Comparison of ENCODE assay signal across 16 cellular contexts in genomic region chr18:61957801-61958516, GRCh38.
A peak's percentile ranks its signal among the peaks of the same experiment; 100 is the strongest.
DNase-seq lines count a peak whose midpoint lies in the region; ATAC-seq, FAIRE-seq and TF ChIP-seq lines count a peak whose summit lies in the region.
"Had no signal": no experiment of that assay in that cellular context is flagged by ENCODE, and none has a peak within 500 bp of the region (broad histone marks: within the 10 kb centered on the region; RNA-seq: fewer than 3 reads in every experiment).

No MANE protein-coding gene starts in this region.

- no peaks in the 10 kb centered on the region for H4K20me1 ChIP-seq in HepG2 (ENCODE audit: insufficient read depth, low read length)

- no peak overlapping the region for H3K27ac ChIP-seq in HepG2 (ENCODE audit: extremely low read length, insufficient read depth, low read length)
- no peak overlapping the region for H3K27ac ChIP-seq in right lobe of liver
- H3K27ac ChIP-seq in SJCRH30, result no peak overlapping the region
- H3K27ac ChIP-seq: ovary, suprapubic skin had no signal

- in situ Hi-C loops in HepG2 (cut with HindIII; ENCODE audit: extremely low pct_ligation_motif_present, low pct_unique_long_range_greater_than_20kb) (no loop called here), astrocyte of the spinal cord (cut with HindIII; ENCODE audit: low sequenced_read_pairs) (no loop called here)

- no TSS peak for BruUV-seq in HepG2 (replicated peaks; lab: Mats Ljungman, UMichigan)

- intact Hi-C loops in HepG2 (cut with micrococcal nuclease; ENCODE audit: unreplicated experiment), result no loop called here
- intact Hi-C loops in right lobe of liver (cut with DNase I), result no loop called here
- intact Hi-C loops in sciatic nerve (cut with DNase I), result no loop called here

- no peak for FAIRE-seq in HepG2 (lab: Jason Lieb, UNC)
- FAIRE-seq: HTR-8/SVneo had no signal

- ATAC-seq in HepG2 (peak; percentile 88), right lobe of liver (no peak), HG02970 (IDR thresholded peaks at IDR 0.05; ENCODE audit: low FRiP score, unreplicated experiment) (no peak), sciatic nerve (no peak), GM21360 (IDR thresholded peaks at IDR 0.05; ENCODE audit: unreplicated experiment) (no peak)

- TF ChIP-seq EP300 in HepG2 (IDR thresholded peaks at IDR 0.05; ENCODE audit: low read depth in 2 of 2, low read length in 2 of 2) (no peak), HepG2 (CRISPR knock-in tag; IDR thresholded peaks at IDR 0.05; ENCODE audit: borderline replicate concordance) (no peak)

- H3K9ac ChIP-seq in HepG2 (ENCODE audit: insufficient read depth, low read depth, low read length), result no peak overlapping the region

- no peaks in the 10 kb centered on the region for H3K36me3 ChIP-seq in HepG2 (replicated peaks in 1 of 2; ENCODE audit: control insufficient read depth in 1 of 2, insufficient read depth in 2 of 2, low read length in 2 of 2)
- H3K36me3 ChIP-seq in right lobe of liver, result no peaks in the 10 kb centered on the region
- H3K36me3 ChIP-seq in SJCRH30, result no peaks in the 10 kb centered on the region
- H3K36me3 ChIP-seq: HAP-1, ovary, suprapubic skin had no signal

- H3K27me3 ChIP-seq in HepG2 (ENCODE audit: control insufficient read depth in 1 of 2, insufficient read depth in 2 of 2, low read length in 2 of 2), result peaks cover 0 to 8% of the 10 kb centered on the region in 2 experiments; a peak in 1 of 5 replicates
- no peaks in the 10 kb centered on the region for H3K27me3 ChIP-seq in right lobe of liver
- H3K27me3 ChIP-seq in SJCRH30, result no peaks in the 10 kb centered on the region
- H3K27me3 ChIP-seq: ovary, suprapubic skin had no signal

- H3K4me2 ChIP-seq in HepG2 (ENCODE audit: low read depth, low read length), result no peak overlapping the region

- H3K9me3 ChIP-seq in HepG2 (ENCODE audit: low read length), result no peaks in the 10 kb centered on the region
- H3K9me3 ChIP-seq in right lobe of liver, result no peaks in the 10 kb centered on the region
- no peaks in the 10 kb centered on the region for H3K9me3 ChIP-seq in SJCRH30 (replicated peaks)
- H3K9me3 ChIP-seq: HAP-1, ovary, suprapubic skin had no signal

- WGBS in HepG2 (ENCODE audit: low lambda C conversion rate), result 39% methylated on average over 10 of the region's 13 CpGs
- WGBS in right lobe of liver (ENCODE audit: insufficient coverage, low coverage, low lambda C conversion rate, missing lambda C conversion rate), result 72% methylated on average over 9 of the region's 13 CpGs

- TF ChIP-seq POLR2A in HepG2 (IDR thresholded peaks at IDR 0.05; ENCODE audit: insufficient read depth in 1 of 2, low read depth in 2 of 2, low read length in 2 of 2), result no peak
- no peak for TF ChIP-seq POLR2A in right lobe of liver (IDR thresholded peaks at IDR 0.05)

- H3K4me1 ChIP-seq in HepG2 (ENCODE audit: insufficient read depth, low read length), result no peaks in the 10 kb centered on the region
- H3K4me1 ChIP-seq in right lobe of liver, result peaks cover 0 to 14% (median 4%) of the 10 kb centered on the region in 4 donors
- H3K4me1 ChIP-seq in SJCRH30, result no peaks in the 10 kb centered on the region
- H3K4me1 ChIP-seq: HAP-1 had no signal

- TF ChIP-seq CTCF in HepG2 (CRISPR knock-in tag; IDR thresholded peaks at IDR 0.05) (no peak), right lobe of liver (IDR thresholded peaks at IDR 0.05) (no peak), astrocyte of the spinal cord (IDR thresholded peaks at IDR 0.05; ENCODE audit: low read depth, low read length) (peak; percentile 19)

- POLR2A ChIA-PET in HepG2 (lab: Yijun Ruan, JAX), result no interaction called here

- CTCF ChIA-PET in HepG2 (lab: Yijun Ruan, JAX; ENCODE audit: low intra/inter-chr PET ratio, low total read pairs), result no interaction called here

- H3K4me3 ChIP-seq in HepG2 (replicated peaks in 1 of 3; ENCODE audit: insufficient read depth in 1 of 3, low read depth in 2 of 3, low read length in 3 of 3) (no peak overlapping the region), right lobe of liver (no peak overlapping the region), astrocyte of the spinal cord (ENCODE audit: low read depth, low read length) (no peak overlapping the region), SJCRH30 (no peak overlapping the region)
- H3K4me3 ChIP-seq: coronary artery, HAP-1, ovary, suprapubic skin had no signal

- no peaks in the 10 kb centered on the region for H3K79me2 ChIP-seq in HepG2 (ENCODE audit: insufficient read depth, low read length)

- no peak for TF ChIP-seq RAD21 in HepG2 (CRISPR knock-in tag; IDR thresholded peaks at IDR 0.05)

- no peak for DNase-seq in HepG2 (ENCODE audit: low spot score)
- no peak for DNase-seq in right lobe of liver
- no peak for DNase-seq in astrocyte of the spinal cord (ENCODE audit: low read depth, low spot score)
- peak; percentile 62 for DNase-seq in glomerular endothelial cell (ENCODE audit: extremely low read depth, low read depth, low spot score)
- DNase-seq in sciatic nerve (ENCODE audit: low spot score), result no peak
- DNase-seq in SJCRH30, result no peak
- DNase-seq: activated CD4-positive, alpha-beta T cell treated with anti-CD3 and anti-CD28 coated beads for 1 hour; activated naive CD8-positive, alpha-beta T cell treated with anti-CD3 and anti-CD28 coated beads for 36 hours; activated T-cell treated with anti-CD3 and anti-CD28 coated beads for 4 hours; ovary had no signal

- H2AFZ ChIP-seq in HepG2 (ENCODE audit: low read length), result no peak overlapping the region

TF ChIP-seq in HepG2, 621 proteins besides CTCF, POLR2A, EP300 and RAD21:
- TF ChIP-seq ZNF660 (CRISPR knock-in tag; IDR thresholded peaks at IDR 0.05; ENCODE audit: borderline replicate concordance, low read depth) (no peak), ZNF780A (CRISPR knock-in tag; IDR thresholded peaks at IDR 0.05) (no peak), USF2 (IDR thresholded peaks at IDR 0.05; ENCODE audit: low read depth, low read length) (no peak), USF2 (CRISPR knock-in tag; IDR thresholded peaks at IDR 0.05; ENCODE audit: borderline replicate concordance) (no peak), FOSL2 (CRISPR knock-in tag; IDR thresholded peaks at IDR 0.05) (peak; percentile 69)
